Comparison of ENCODE assay signal across 20 cellular contexts in genomic region chr10:45383682-45384320, GRCh38. TPM values are rescaled to one million over a fixed set of nuclear protein-coding genes. Genes with fewer than 3 reads are reported as not detected.
DNase-seq lines count a peak whose midpoint lies in the region; ATAC-seq and TF ChIP-seq lines count a peak whose summit lies in the region.
"Had no signal": no experiment of that assay in that cellular context is flagged by ENCODE, and none has a peak within 500 bp of the region (broad histone marks: within the 10 kb centered on the region; RNA-seq: fewer than 3 reads in every experiment).

No MANE protein-coding gene starts in this region.

- H3K4me1 Mint-ChIP-seq in CD14-positive monocyte, result peaks cover 64% of the 10 kb centered on the region
- H3K4me1 Mint-ChIP-seq in activated T-cell treated with anti-CD3 and anti-CD28 coated beads, Interleukin-2, amount 50 U/mL, for 4 hours (ENCODE audit: low read depth), result no peaks in the 10 kb centered on the region
- H3K4me1 Mint-ChIP-seq: T-cell had no signal

- H3K4me3 Mint-ChIP-seq in CD14-positive monocyte, result peak overlapping the region; percentile 41 to 62
- H3K4me3 Mint-ChIP-seq in activated T-cell treated with anti-CD3 and anti-CD28 coated beads, Interleukin-2, amount 50 U/mL, for 4 hours, result no peak overlapping the region
- H3K4me3 Mint-ChIP-seq: T-cell had no signal

- no peaks in the 10 kb centered on the region for H3K27me3 ChIP-seq in HL-60 (ENCODE audit: insufficient read depth, poor library complexity, severe bottlenecking)

- H3K27ac ChIP-seq in HL-60 (replicated peaks), result peak overlapping the region; percentile 27
- H3K27ac ChIP-seq: A549, C4-2B, KMS-11 had no signal

- peak overlapping the region; percentile 78 to 99 (median 89) for H3K27ac Mint-ChIP-seq in CD14-positive monocyte
- H3K27ac Mint-ChIP-seq: T-cell had no signal

- no peak overlapping the region for H3K4me3 ChIP-seq in HL-60 (replicated peaks; ENCODE audit: insufficient read depth, low read length)
- H3K4me3 ChIP-seq: A549 had no signal

- H3K36me3 Mint-ChIP-seq in CD14-positive monocyte, result peaks cover 70 to 80% of the 10 kb centered on the region in 2 donors
- peaks cover 1% of the 10 kb centered on the region for H3K36me3 Mint-ChIP-seq in activated T-cell treated with anti-CD3 and anti-CD28 coated beads, Interleukin-2, amount 50 U/mL, for 4 hours (ENCODE audit: insufficient read depth)

- H3K27me3 Mint-ChIP-seq in CD14-positive monocyte (ENCODE audit: low read depth in 3 of 3), result peaks cover 0 to 2% (median 2%) of the 10 kb centered on the region in 3 donors
- peaks cover 3% of the 10 kb centered on the region for H3K27me3 Mint-ChIP-seq in activated T-cell treated with anti-CD3 and anti-CD28 coated beads, Interleukin-2, amount 50 U/mL, for 4 hours (ENCODE audit: low read depth)
- H3K27me3 Mint-ChIP-seq: T-cell had no signal

- no peak for DNase-seq in CD14-positive monocyte (ENCODE audit: low spot score)
- peak in 1 of 2 experiments; percentile 46 for DNase-seq in HL-60 (ENCODE audit: low read depth in 1 of 2, low spot score in 1 of 2)
- peak; percentile 34 for DNase-seq in NOMO-1 treated with DMSO at 0.1 percent for 48 hours (lab: John Stamatoyannopoulos, UW; ENCODE audit: unreplicated experiment)
- DNase-seq in medulla oblongata (ENCODE audit: extremely low spot score), result peak; percentile 27
- no peak for DNase-seq in activated T-cell treated with anti-CD3 and anti-CD28 coated beads, Interleukin-2, amount 50 U/mL, for 4 hours
- no peak for DNase-seq in T-helper 1 cell
- DNase-seq: COR-L47, DMS53, HCEC 1CT, NCI-H1417 treated with DMSO at 0.1 percent for 48 hours, NCI-H1930, NCI-H526 treated with DMSO at 0.1 percent for 48 hours, T-cell had no signal

- ATAC-seq in activated T-cell treated with anti-CD3 and anti-CD28 coated beads, Interleukin-2, amount 50 U/mL, for 4 hours, result no peak
- no peak for ATAC-seq in activated CD4-positive, CD25-positive, alpha-beta regulatory T cell treated with anti-CD3 and anti-CD28 coated beads, Interleukin-2, amount 50 U/mL, for 24 hours
- ATAC-seq: A549, Panc1, T-cell had no signal

- intact Hi-C loops in CD14-positive monocyte (cut with micrococcal nuclease), result loop anchor here (2.0 to 5.0 kb wide), 2 partner anchors 34 to 37 kb away; no protein-coding TSS in a partner anchor

- peaks cover under 1 to 12% (median 8%) of the 10 kb centered on the region in 7 donors for H3K9me3 Mint-ChIP-seq in CD14-positive monocyte
- peaks cover 1% of the 10 kb centered on the region for H3K9me3 Mint-ChIP-seq in activated T-cell treated with anti-CD3 and anti-CD28 coated beads, Interleukin-2, amount 50 U/mL, for 4 hours

- TF ChIP-seq CTCF in CD14-positive monocyte (IDR thresholded peaks at IDR 0.05) (no peak), HL-60 (IDR thresholded peaks at IDR 0.05; ENCODE audit: insufficient read depth, low read length) (no peak)

RNA-seq across cellular contexts. Expression of gene ALOX5, which starts 9.8 kb away (rescaled TPM):
- 100 to 1,000 TPM; 223 to 272 TPM for polyA plus RNA-seq in CD14-positive monocyte
- 1 to 10 TPM in 1 of 3 donors, under 1 TPM in 2; 0.46 to 1.1 (median 0.69) TPM for total RNA-seq in activated T-cell treated with anti-CD3 and anti-CD28 coated beads, Interleukin-2, amount 50 U/mL, for 4 hours
- total RNA-seq: MCF 10A, SK-MEL-5 had no signal

Comparison
In these comparisons a context has a peak if more than half of its experiments do, and no peak if none do; other contexts are left out.
1. DNase-seq: peak in NOMO-1 treated with DMSO at 0.1 percent for 48 hours (single experiment) and medulla oblongata (single experiment); none in CD14-positive monocyte (single experiment), activated T-cell treated with anti-CD3 and anti-CD28 coated beads, Interleukin-2, amount 50 U/mL, for 4 hours (single experiment) and T-helper 1 cell (0 of 5).